In the genomic region with DNA sequence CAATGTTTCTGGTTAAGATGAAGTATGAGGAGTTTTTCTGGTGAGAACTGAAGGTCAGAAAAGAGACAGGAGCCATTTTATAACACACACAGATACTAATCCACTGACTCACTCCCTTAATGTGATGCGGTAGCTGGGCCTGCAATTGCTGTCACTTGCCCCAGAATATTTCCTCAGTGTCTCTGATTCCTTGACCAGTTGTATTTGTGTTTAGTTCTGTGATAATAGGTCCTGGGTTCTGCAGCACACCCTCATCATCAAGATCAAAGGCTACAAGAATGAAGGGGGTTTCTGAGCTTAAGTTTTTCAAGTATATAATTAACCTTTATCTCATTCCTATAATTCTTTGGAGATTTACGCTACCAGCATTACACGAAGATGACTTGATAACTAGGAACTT, we compare ENCODE assay signal across 27 cellular contexts.
"Had no signal": no experiment of that assay in that cellular context is flagged by ENCODE, and none has a peak within 500 bp of the region (broad histone marks: within the 10 kb centered on the region; RNA-seq: fewer than 3 reads in every experiment).

No MANE protein-coding gene starts in this region.

- H3K27ac ChIP-seq: ascending aorta, Peyer's patch had no signal

- H3K27ac Mint-ChIP-seq: activated CD8-positive, alpha-beta T cell treated with anti-CD3 and anti-CD28 coated beads, Interleukin-2, amount 10 ng/mL, durations not matched to agents 7 days and 5 days; activated naive CD4-positive, alpha-beta T cell treated with anti-CD3 and anti-CD28 coated beads, Interleukin-2, amount 50 U/mL, for 24 hours; activated naive CD8-positive, alpha-beta T cell treated with anti-CD3 and anti-CD28 coated beads, Interleukin-2, amount 50 U/mL, for 24 hours; brain; T-helper 1 cell treated with Interleukin-12 subunit alpha and Interleukin-12 subunit beta and Interleukin-4 antibody, amounts not matched to agents 30 μg/mL and 1 μg/mL, for 36 hours; WTC11 had no signal

- H3K36me3 Mint-ChIP-seq: activated naive CD4-positive, alpha-beta T cell treated with anti-CD3 and anti-CD28 coated beads, Interleukin-2, amount 50 U/mL, for 24 hours; brain had no signal

- ATAC-seq: activated CD8-positive, alpha-beta T cell treated with anti-CD3 and anti-CD28 coated beads, Interleukin-2, amount 10 ng/mL, durations not matched to agents 7 days and 5 days; activated naive CD8-positive, alpha-beta T cell treated with anti-CD3 and anti-CD28 coated beads, Interleukin-2, amount 50 U/mL, for 24 hours; WTC11 had no signal

- H3K36me3 ChIP-seq: ascending aorta, Peyer's patch had no signal

- H3K27me3 Mint-ChIP-seq: activated naive CD4-positive, alpha-beta T cell treated with anti-CD3 and anti-CD28 coated beads, Interleukin-2, amount 50 U/mL, for 24 hours; activated naive CD8-positive, alpha-beta T cell treated with anti-CD3 and anti-CD28 coated beads, Interleukin-2, amount 50 U/mL, for 24 hours; brain had no signal

- H3K4me3 Mint-ChIP-seq: activated CD8-positive, alpha-beta T cell treated with anti-CD3 and anti-CD28 coated beads, Interleukin-2, amount 10 ng/mL, durations not matched to agents 7 days and 5 days; activated naive CD4-positive, alpha-beta T cell treated with anti-CD3 and anti-CD28 coated beads, Interleukin-2, amount 50 U/mL, for 24 hours; activated naive CD8-positive, alpha-beta T cell treated with anti-CD3 and anti-CD28 coated beads, Interleukin-2, amount 50 U/mL, for 24 hours; brain; T-helper 1 cell treated with Interleukin-12 subunit alpha and Interleukin-12 subunit beta and Interleukin-4 antibody, amounts not matched to agents 30 μg/mL and 1 μg/mL, for 36 hours; WTC11 had no signal

- H3K4me3 ChIP-seq: ascending aorta, Peyer's patch had no signal

- H3K4me1 Mint-ChIP-seq: activated naive CD4-positive, alpha-beta T cell treated with anti-CD3 and anti-CD28 coated beads, Interleukin-2, amount 50 U/mL, for 24 hours; activated naive CD8-positive, alpha-beta T cell treated with anti-CD3 and anti-CD28 coated beads, Interleukin-2, amount 50 U/mL, for 24 hours; brain; WTC11 had no signal

- H3K9me3 Mint-ChIP-seq: activated naive CD4-positive, alpha-beta T cell treated with anti-CD3 and anti-CD28 coated beads, Interleukin-2, amount 50 U/mL, for 24 hours; activated naive CD8-positive, alpha-beta T cell treated with anti-CD3 and anti-CD28 coated beads, Interleukin-2, amount 50 U/mL, for 24 hours had no signal

- DNase-seq: activated CD4-positive, alpha-beta T cell treated with anti-CD3 and anti-CD28 coated beads for 48 hours; activated CD4-positive, alpha-beta T cell treated with anti-CD3 and anti-CD28 coated beads, Interleukin-2, amount 50 U/mL, for 4 hours; activated CD4-positive, CD25-positive, alpha-beta regulatory T cell treated with anti-CD3 and anti-CD28 coated beads, Interleukin-2, amount 50 U/mL, for 72 hours; activated CD8-positive, alpha-beta memory T cell treated with anti-CD3 and anti-CD28 coated beads, Interleukin-2, amount 50 U/mL, for 48 hours; activated CD8-positive, alpha-beta T cell treated with anti-CD3 and anti-CD28 coated beads, Interleukin-2, amount 10 ng/mL, durations not matched to agents 7 days and 5 days; activated naive CD8-positive, alpha-beta T cell treated with anti-CD3 and anti-CD28 coated beads, Interleukin-2, amount 50 U/mL, for 24 hours; activated T-cell treated with anti-CD3 and anti-CD28 coated beads, Interleukin-2, amount 50 U/mL, for 1 hour; amniotic stem cell; KBM-7; MV-4-11; NCI-H1092 treated with DMSO at 0.1 percent for 48 hours; NCI-H1417 treated with DMSO at 0.1 percent for 48 hours; NCI-H1694; NCI-H2029; NCI-H2107; NCI-H2171 treated with DMSO at 0.1 percent for 48 hours; NCI-H226; NCI-H526 treated with DMSO at 0.1 percent for 48 hours; NCI-H82; Peyer's patch; SHP77 treated with DMSO at 0.1 percent for 48 hours; T-helper 9 cell had no signal

- H3K9me3 ChIP-seq: ascending aorta, Peyer's patch had no signal

- H3K4me1 ChIP-seq: ascending aorta, Peyer's patch had no signal

- H3K27me3 ChIP-seq: ascending aorta, Peyer's patch had no signal
